Comparison of ENCODE assay signal across 12 cellular contexts in the genomic region with DNA sequence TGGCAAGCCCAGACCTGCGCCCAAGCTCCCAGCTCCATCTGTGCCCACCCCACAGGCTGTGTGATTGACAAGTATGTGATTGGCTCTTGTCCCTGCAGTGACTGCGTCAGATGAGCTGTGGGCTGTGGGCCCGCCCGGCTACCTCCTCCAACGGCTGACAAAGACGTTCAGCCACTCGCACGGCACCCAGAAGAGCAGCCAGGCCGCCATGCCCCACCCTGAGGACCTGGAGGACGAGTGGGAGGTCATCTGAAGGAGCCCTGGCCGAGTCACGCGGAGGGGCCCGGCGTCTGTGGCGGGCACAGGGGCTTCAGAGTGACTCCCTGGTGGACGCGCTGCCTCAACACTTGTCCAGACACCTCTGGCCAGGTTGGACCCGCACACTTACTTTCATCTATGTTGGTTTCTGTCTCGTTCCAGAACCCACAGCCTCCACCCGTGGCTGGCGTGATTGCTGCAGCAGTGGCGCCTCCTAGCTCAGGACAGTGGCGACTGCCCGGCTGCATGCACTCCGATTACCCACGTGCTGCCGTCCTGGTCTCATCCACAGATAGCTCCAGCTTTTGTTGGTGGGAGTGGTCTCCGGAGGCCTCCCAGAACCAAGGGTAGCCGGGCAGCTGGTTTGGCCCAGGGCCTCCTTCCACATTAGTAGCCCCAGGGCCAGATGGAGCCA. TPM values are rescaled to one million over a fixed set of nuclear protein-coding genes. Genes with fewer than 3 reads are reported as not detected.
A peak's percentile ranks its signal among the peaks of the same experiment; 100 is the strongest.
DNase-seq lines count a peak whose midpoint lies in the region; ATAC-seq, FAIRE-seq and TF ChIP-seq lines count a peak whose summit lies in the region.
"Had no signal": no experiment of that assay in that cellular context is flagged by ENCODE, and none has a peak within 500 bp of the region (broad histone marks: within the 10 kb centered on the region; RNA-seq: fewer than 3 reads in every experiment).

No MANE protein-coding gene starts in this region.

- H2BK20ac ChIP-seq in H1 (ENCODE audit: low read length) = no peak overlapping the region

- H3K56ac ChIP-seq in H1 (replicated peaks; ENCODE audit: insufficient read length, low read depth, low read length) = no peak overlapping the region

- intact Hi-C loops in activated CD4-positive, alpha-beta T cell treated with anti-CD3 and anti-CD28 coated beads, Interleukin-2, amount 10 ng/mL, durations not matched to agents 24 days and 14 days (cut with micrococcal nuclease) = no loop called here
- intact Hi-C loops in activated CD4-positive, alpha-beta T cell treated with anti-CD3 and anti-CD28 coated beads for 36 hours (cut with DNase I, micrococcal nuclease) = no loop called here
- intact Hi-C loops in PC-3 (cut with micrococcal nuclease) = no loop called here
- intact Hi-C loops in gastrocnemius medialis (cut with DNase I; ENCODE audit: low total_unique reads) = loop anchor here (2.0 kb wide), 1 partner anchor 55 kb away; no protein-coding TSS in a partner anchor

- H4K8ac ChIP-seq in H1 (ENCODE audit: extremely low read depth, insufficient read depth, low read length) = peak overlapping the region; percentile 79

- no peak overlapping the region for H4K91ac ChIP-seq in H1 (replicated peaks; ENCODE audit: insufficient read length, low read length)

- H2BK5ac ChIP-seq in H1 (ENCODE audit: low read depth, low read length) = peak overlapping the region; percentile 35; the same call in 1 of the 2 replicates

- no peaks in the 10 kb centered on the region for H3K9me3 Mint-ChIP-seq in activated CD4-positive, alpha-beta T cell treated with anti-CD3 and anti-CD28 coated beads, Interleukin-2, amount 10 ng/mL, durations not matched to agents 24 days and 14 days
- H3K9me3 Mint-ChIP-seq in activated CD4-positive, alpha-beta T cell treated with anti-CD3 and anti-CD28 coated beads for 36 hours (ENCODE audit: low read depth) = no peaks in the 10 kb centered on the region

- no peak for TF ChIP-seq POLR2A in H1 (IDR thresholded peaks at IDR 0.05; ENCODE audit: control extremely low read depth in 1 of 2, low read depth in 2 of 2, low read length in 2 of 2)
- no peak for TF ChIP-seq POLR2A in gastrocnemius medialis (IDR thresholded peaks at IDR 0.05)
- TF ChIP-seq POLR2A in suprapubic skin (IDR thresholded peaks at IDR 0.05) = no peak

- no peaks in the 10 kb centered on the region for H3K36me3 Mint-ChIP-seq in activated CD4-positive, alpha-beta T cell treated with anti-CD3 and anti-CD28 coated beads, Interleukin-2, amount 10 ng/mL, durations not matched to agents 24 days and 14 days (ENCODE audit: low read depth)
- peaks cover 4% of the 10 kb centered on the region for H3K36me3 Mint-ChIP-seq in activated CD4-positive, alpha-beta T cell treated with anti-CD3 and anti-CD28 coated beads for 36 hours (ENCODE audit: low read depth)

- POLR2A ChIA-PET in activated CD4-positive, alpha-beta T cell treated with anti-CD3 and anti-CD28 coated beads for 36 hours (lab: Charles Lee) = no interaction called here
- POLR2A ChIA-PET in PC-3 (lab: Charles Lee; ENCODE audit: unreplicated experiment) = interaction anchor here (0.6 kb wide), 1 partner anchor 595 kb away, joined by 3 read pairs; no protein-coding TSS in a partner anchor
- POLR2A ChIA-PET in H1 (lab: Charles Lee; ENCODE audit: partially characterized antibody) = interaction anchor here (0.6 to 1.9 kb wide), 3 partner anchors 10 to 162 kb away, joined by 3 to 8 read pairs (median 4); no protein-coding TSS in a partner anchor

- H3K14ac ChIP-seq in H1 (ENCODE audit: insufficient read length) = no peak overlapping the region

- no peaks in the 10 kb centered on the region; the same call in 1 of the 2 replicates for H3K23me2 ChIP-seq in H1 (ENCODE audit: low read depth, low read length)

- TF ChIP-seq EP300 in H1 (IDR thresholded peaks at IDR 0.05; ENCODE audit: borderline replicate concordance in 1 of 2, low read depth in 2 of 2, low read length in 2 of 2) (no peak), suprapubic skin (IDR thresholded peaks at IDR 0.05) (no peak)

- H3K4ac ChIP-seq in H1 (replicated peaks; ENCODE audit: insufficient read length, low read depth, low read length) = no peak overlapping the region

- no peak for ATAC-seq in activated CD4-positive, alpha-beta T cell treated with anti-CD3 and anti-CD28 coated beads for 36 hours
- ATAC-seq in PC-3 (peak; percentile 48; the same call in 1 of the 2 replicates), gastrocnemius medialis (peak in 1 of 2 donors; percentile 7)

- no peak overlapping the region for H2BK120ac ChIP-seq in H1 (replicated peaks; ENCODE audit: low read depth, low read length)

- H2BK12ac ChIP-seq in H1 (ENCODE audit: low read depth, low read length) = no peak overlapping the region

- TF ChIP-seq CTCF in PC-3 (conservative IDR thresholded peaks at IDR 0.05; ENCODE audit: low read depth, low read length) (peak; percentile 61), H1 (IDR thresholded peaks at IDR 0.05; ENCODE audit: control extremely low read depth in 1 of 3, insufficient read depth in 1 of 3, low read depth in 1 of 3, low read length in 3 of 3) (peak in 2 of 3 experiments; percentile 67 to 82; a peak in 3 of 4 replicates), gastrocnemius medialis (IDR thresholded peaks at IDR 0.05 in 4 of 5, conservative IDR thresholded peaks at IDR 0.05 in 1 of 5) (peak; percentile 22 to 52 (median 39)), suprapubic skin (IDR thresholded peaks at IDR 0.05) (no peak)

- no peak overlapping the region for H3K27ac Mint-ChIP-seq in activated CD4-positive, alpha-beta T cell treated with anti-CD3 and anti-CD28 coated beads, Interleukin-2, amount 10 ng/mL, durations not matched to agents 24 days and 14 days
- no peak overlapping the region for H3K27ac Mint-ChIP-seq in activated CD4-positive, alpha-beta T cell treated with anti-CD3 and anti-CD28 coated beads for 36 hours

- in situ Hi-C loops in gastrocnemius medialis (cut with MboI; ENCODE audit: low sequenced_read_pairs in 4 of 4) = no loop called here

- no peak overlapping the region for H4K5ac ChIP-seq in H1 (ENCODE audit: insufficient read length, low read depth, low read length)

- H4K20me1 ChIP-seq in PC-3 (ENCODE audit: low read length) (no peaks in the 10 kb centered on the region), H1 (replicated peaks in 1 of 2; ENCODE audit: control insufficient read depth in 1 of 2, insufficient read depth in 2 of 2, low read length in 2 of 2) (peaks cover 0 to 4% of the 10 kb centered on the region in 2 experiments)

- no peaks in the 10 kb centered on the region for H3K79me2 ChIP-seq in PC-3 (ENCODE audit: low read length)
- H3K79me2 ChIP-seq in H1 (ENCODE audit: control insufficient read depth in 1 of 2, insufficient read depth in 2 of 2, low read length in 2 of 2) = no peaks in the 10 kb centered on the region

- H3F3A ChIP-seq in PC-3 (ENCODE audit: low read length, unreplicated experiment) = no peaks in the 10 kb centered on the region

- H3K27me3 Mint-ChIP-seq in activated CD4-positive, alpha-beta T cell treated with anti-CD3 and anti-CD28 coated beads, Interleukin-2, amount 10 ng/mL, durations not matched to agents 24 days and 14 days = no peaks in the 10 kb centered on the region
- H3K27me3 Mint-ChIP-seq in activated CD4-positive, alpha-beta T cell treated with anti-CD3 and anti-CD28 coated beads for 36 hours = no peaks in the 10 kb centered on the region

- H3K79me1 ChIP-seq in H1 (ENCODE audit: low read depth, low read length) = no peaks in the 10 kb centered on the region

- no peak overlapping the region for H2AK5ac ChIP-seq in H1 (ENCODE audit: low read depth, low read length)

- H3K36me3 ChIP-seq in PC-3 (ENCODE audit: low read depth, low read length) (no peaks in the 10 kb centered on the region), H1 (ENCODE audit: control insufficient read depth in 2 of 4, insufficient read depth in 4 of 4, low read length in 3 of 4) (0 out of 8 replicates have a peak, but pooled peaks cover 0 to 3% (median 0%) of the 10 kb centered on the region in 4 experiments), gastrocnemius medialis (no peaks in the 10 kb centered on the region), suprapubic skin (peaks cover 30% of the 10 kb centered on the region)
- H3K36me3 ChIP-seq: breast epithelium had no signal

- H2AFZ ChIP-seq in PC-3 (ENCODE audit: low read length) = no peak overlapping the region
- no peak overlapping the region for H2AFZ ChIP-seq in H1 (ENCODE audit: low read length)

- H3K4me1 ChIP-seq in PC-3 (ENCODE audit: insufficient read depth, low read length) = no peaks in the 10 kb centered on the region
- H3K4me1 ChIP-seq in H1 (replicated peaks in 1 of 4; ENCODE audit: control insufficient read depth in 3 of 4, insufficient read depth in 4 of 4, low read length in 3 of 4) = no peaks in the 10 kb centered on the region
- peaks cover 48 to 49% of the 10 kb centered on the region in 2 donors for H3K4me1 ChIP-seq in gastrocnemius medialis
- peaks cover 30% of the 10 kb centered on the region for H3K4me1 ChIP-seq in suprapubic skin
- H3K4me1 ChIP-seq: breast epithelium had no signal

- CTCF ChIA-PET in activated CD4-positive, alpha-beta T cell treated with anti-CD3 and anti-CD28 coated beads for 36 hours (lab: Charles Lee) = interaction anchor here (0.6 to 0.7 kb wide), 2 partner anchors 61 to 98 kb away, joined by 3 read pairs; no protein-coding TSS in a partner anchor
- CTCF ChIA-PET in PC-3 (lab: Charles Lee) = interaction anchor here (0.5 to 1.6 kb wide), 2 partner anchors 60 to 411 kb away, joined by 7 to 11 read pairs; no protein-coding TSS in a partner anchor
- CTCF ChIA-PET in H1 (lab: Charles Lee; ENCODE audit: partially characterized antibody) = interaction anchor here (0.5 to 5.4 kb wide), 32 partner anchors 9 to 402 kb away, joined by 3 to 42 read pairs (median 4); partner anchors contain the start of genes CINP and TECPR2

- no peak for FAIRE-seq in H1 (lab: Jason Lieb, UNC)

- no peak overlapping the region for H3K18ac ChIP-seq in H1 (ENCODE audit: extremely low read depth, low read length)

- peaks cover 11% of the 10 kb centered on the region for H3K4me1 Mint-ChIP-seq in activated CD4-positive, alpha-beta T cell treated with anti-CD3 and anti-CD28 coated beads, Interleukin-2, amount 10 ng/mL, durations not matched to agents 24 days and 14 days
- peaks cover 7% of the 10 kb centered on the region for H3K4me1 Mint-ChIP-seq in activated CD4-positive, alpha-beta T cell treated with anti-CD3 and anti-CD28 coated beads for 36 hours

- H2BK15ac ChIP-seq in H1 (ENCODE audit: low read length) = no peak overlapping the region

- H3K27me3 ChIP-seq in PC-3 (ENCODE audit: low read length) (no peaks in the 10 kb centered on the region), H1 (replicated peaks in 1 of 4; ENCODE audit: control insufficient read depth in 3 of 4, extremely low read depth in 1 of 4, insufficient read depth in 3 of 4, low read length in 3 of 4) (no peaks in the 10 kb centered on the region; a peak in 1 of 7 replicates), gastrocnemius medialis (no peaks in the 10 kb centered on the region), suprapubic skin (no peaks in the 10 kb centered on the region)
- H3K27me3 ChIP-seq: breast epithelium had no signal

- H3K4me2 ChIP-seq in PC-3 (ENCODE audit: low read length) (no peak overlapping the region), H1 (ENCODE audit: insufficient read depth in 1 of 2, low read depth in 2 of 2, low read length in 2 of 2) (no peak overlapping the region)

- H3K4me3 Mint-ChIP-seq in activated CD4-positive, alpha-beta T cell treated with anti-CD3 and anti-CD28 coated beads, Interleukin-2, amount 10 ng/mL, durations not matched to agents 24 days and 14 days = no peak overlapping the region
- no peak overlapping the region for H3K4me3 Mint-ChIP-seq in activated CD4-positive, alpha-beta T cell treated with anti-CD3 and anti-CD28 coated beads for 36 hours

- no peak overlapping the region for H3K23ac ChIP-seq in H1 (ENCODE audit: insufficient read length)

- WGBS in H1 (ENCODE audit: extremely low coverage in 1 of 2, insufficient coverage in 1 of 2, insufficient read length in 1 of 2, insufficient replicate concordance in 2 of 2, low coverage in 1 of 2, low lambda C conversion rate in 2 of 2, missing lambda C conversion rate in 1 of 2), 2 experiments = 89% methylated on average over 30 of the region's 30 CpGs; no CpG with 5 or more reads in 1 of the 2 experiments
- 86% methylated on average over 11 of the region's 30 CpGs for WGBS in suprapubic skin

- H3K27ac ChIP-seq in PC-3 (ENCODE audit: low read length) (no peak overlapping the region), H1 (ENCODE audit: low read depth, low read length) (no peak overlapping the region), gastrocnemius medialis (peak overlapping the region; percentile 95 to 99 (median 96)), suprapubic skin (no peak overlapping the region)

- peak; percentile 78 to 81 for TF ChIP-seq RAD21 in H1 (IDR thresholded peaks at IDR 0.05 in 1 of 2, conservative IDR thresholded peaks at IDR 0.05 in 1 of 2; ENCODE audit: low read depth in 2 of 2, low read length in 2 of 2)

- peak; percentile 56 for DNase-seq in activated CD4-positive, alpha-beta T cell treated with anti-CD3 and anti-CD28 coated beads, Interleukin-2, amount 10 ng/mL, durations not matched to agents 24 days and 14 days
- DNase-seq in activated CD4-positive, alpha-beta T cell treated with anti-CD3 and anti-CD28 coated beads for 36 hours = no peak
- DNase-seq in PC-3 (peak; percentile 41), H1 (ENCODE audit: low read depth in 1 of 2, low spot score in 2 of 2) (peak in 1 of 2 experiments; percentile 70), gastrocnemius medialis (peak in 1 of 2 donors; percentile 76), suprapubic skin (ENCODE audit: low spot score in 2 of 2) (no peak), NCI-H526 (lab: John Stamatoyannopoulos, UW) (no peak)
- no peak for DNase-seq in stimulated activated CD4-positive, alpha-beta T cell treated with anti-CD3 and anti-CD28 coated beads, Interleukin-4, amount 100 ng/mL, for 4 hours
- DNase-seq: activated T-cell treated with anti-CD3 and anti-CD28 coated beads, Interleukin-2, amount 50 U/mL, for 48 hours; GF-D8; NCI-H1417 had no signal

- BruUV-seq in PC-3 (replicated peaks; lab: Mats Ljungman, UMichigan) = no TSS peak

- H3K9ac ChIP-seq in PC-3 (ENCODE audit: low read length) (no peak overlapping the region), H1 (replicated peaks in 1 of 4; ENCODE audit: extremely low read depth in 1 of 4, low read depth in 3 of 4, low read length in 3 of 4) (no peak overlapping the region)

- H3K9me3 ChIP-seq in PC-3 (ENCODE audit: low read length) (no peaks in the 10 kb centered on the region), H1 (ENCODE audit: insufficient read depth in 2 of 2, low read depth in 1 of 2, low read length in 1 of 2) (no peaks in the 10 kb centered on the region), gastrocnemius medialis (no peaks in the 10 kb centered on the region), suprapubic skin (no peaks in the 10 kb centered on the region)
- H3K9me3 ChIP-seq: breast epithelium had no signal

- H3K4me3 ChIP-seq in PC-3 (ENCODE audit: low read length) (no peak overlapping the region), H1 (ENCODE audit: extremely low read depth in 1 of 4, insufficient read depth in 2 of 4, low read depth in 3 of 4, low read length in 4 of 4) (no peak overlapping the region), gastrocnemius medialis (no peak overlapping the region), suprapubic skin (no peak overlapping the region)
- H3K4me3 ChIP-seq: breast epithelium had no signal

- H3K9me2 ChIP-seq in PC-3 (replicated peaks; ENCODE audit: low read length) = no peaks in the 10 kb centered on the region

RNA-seq across cellular contexts. Expression of gene ANKRD9, which starts 11.4 kb away (rescaled TPM):
- total RNA-seq in activated CD4-positive, alpha-beta T cell treated with anti-CD3 and anti-CD28 coated beads, Interleukin-2, amount 10 ng/mL, durations not matched to agents 24 days and 14 days = 14.6 and 16.5 TPM in 2 replicates
- total RNA-seq in activated CD4-positive, alpha-beta T cell treated with anti-CD3 and anti-CD28 coated beads for 36 hours = 1 to 10 TPM; 4.8 to 9.3 TPM
- total RNA-seq in PC-3 (2014; rRNA removed) = 52.6 and 87.6 TPM in 2 replicates
- total RNA-seq in H1 (2021; fragmentation: NEBNext Ultra II Directional; extraction: Animal tissue kit (Norgen Biotek cat#: 25700)) = 35.0 and 37.0 TPM in 2 replicates
- polyA plus RNA-seq in H1 (2011; rRNA removed) = 41.8 and 47.5 TPM in 2 replicates
- polyA plus RNA-seq in H1 (2011; cell fraction: cytosol; rRNA removed) = 59.7 TPM
- 105 TPM for polyA plus RNA-seq in H1 (2011; cell fraction: nucleus; rRNA removed)
- polyA plus RNA-seq in H1 (2012, experiment 1 of 2) = 16.8 to 27.7 TPM (median 25.7 TPM) in 4 replicates
- polyA plus RNA-seq in H1 (2012, experiment 2 of 2) = 11.8 TPM
- polyA plus RNA-seq in H1 (2013, experiment 1 of 2) = 20.3 TPM
- polyA plus RNA-seq in H1 (2013, experiment 2 of 2) = 18.9 TPM
- polyA minus RNA-seq in H1 (2011; rRNA and poly(A)+ RNA removed) = 7.0 and 8.6 TPM in 2 replicates
- 22.1 TPM for polyA minus RNA-seq in H1 (2011; cell fraction: cytosol; rRNA and poly(A)+ RNA removed)
- 26.5 TPM for polyA minus RNA-seq in H1 (2011; cell fraction: nucleus; rRNA and poly(A)+ RNA removed)
- total RNA-seq in gastrocnemius medialis = 100 to 1,000 TPM; 155 to 450 (median 216) TPM
- 10 to 100 TPM; 48.4 to 60.1 (median 54.4) TPM for total RNA-seq in suprapubic skin

Comparison
In these comparisons a context has a peak if more than half of its experiments do, and no peak if none do; other contexts are left out.
1. DNase-seq: peak in activated CD4-positive, alpha-beta T cell treated with anti-CD3 and anti-CD28 coated beads, Interleukin-2, amount 10 ng/mL, durations not matched to agents 24 days and 14 days (single experiment) and PC-3 (single experiment); none in activated CD4-positive, alpha-beta T cell treated with anti-CD3 and anti-CD28 coated beads for 36 hours (single experiment), suprapubic skin (0 of 2), NCI-H526 (0 of 2) and stimulated activated CD4-positive, alpha-beta T cell treated with anti-CD3 and anti-CD28 coated beads, Interleukin-4, amount 100 ng/mL, for 4 hours (0 of 2).
2. H3K27ac ChIP-seq: peak in gastrocnemius medialis (4 of 4); none in PC-3 (single experiment), H1 (single experiment) and suprapubic skin (single experiment).
3. CTCF ChIP-seq: peak in PC-3 (single experiment), H1 (2 of 3) and gastrocnemius medialis (5 of 5); none in suprapubic skin (0 of 2).